Comparison of ENCODE assay signal across 10 cellular contexts in the genomic region with DNA sequence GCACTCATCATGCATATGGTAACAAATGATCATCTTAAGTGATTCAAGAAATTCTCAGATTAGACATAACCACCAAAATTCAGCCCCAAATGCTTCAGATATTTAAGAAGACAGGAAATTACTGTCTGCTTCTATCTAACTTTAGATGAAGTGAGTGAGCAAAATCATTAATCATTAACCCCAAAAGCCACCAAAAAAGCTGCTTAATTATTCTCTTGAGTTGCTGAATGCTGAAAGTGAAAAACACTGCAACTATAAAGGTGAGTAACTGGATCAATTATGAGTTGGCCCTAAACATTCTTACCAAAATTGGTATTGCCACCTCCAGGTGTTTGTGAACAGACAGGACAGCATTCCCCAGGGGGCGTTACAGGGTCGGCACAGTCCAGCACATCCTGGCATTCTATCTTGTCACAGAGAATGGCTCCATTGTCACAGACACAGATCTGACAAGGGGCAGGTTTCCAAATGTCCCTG.
DNase-seq lines count a peak whose midpoint lies in the region; ATAC-seq, FAIRE-seq and TF ChIP-seq lines count a peak whose summit lies in the region.
"Had no signal": no experiment of that assay in that cellular context is flagged by ENCODE, and none has a peak within 500 bp of the region (broad histone marks: within the 10 kb centered on the region; RNA-seq: fewer than 3 reads in every experiment).

No MANE protein-coding gene starts in this region.

- no peaks in the 10 kb centered on the region for H3K79me2 ChIP-seq in H1 (ENCODE audit: control insufficient read depth in 1 of 2, insufficient read depth in 2 of 2, low read length in 2 of 2)

- TF ChIP-seq EP300 in H1 (IDR thresholded peaks at IDR 0.05; ENCODE audit: borderline replicate concordance in 1 of 2, low read depth in 2 of 2, low read length in 2 of 2): no peak

- H4K8ac ChIP-seq in H1 (ENCODE audit: extremely low read depth, insufficient read depth, low read length): no peak overlapping the region

- no peaks in the 10 kb centered on the region for H4K20me1 ChIP-seq in H1 (replicated peaks in 1 of 2; ENCODE audit: control insufficient read depth in 1 of 2, insufficient read depth in 2 of 2, low read length in 2 of 2)
- H4K20me1 ChIP-seq: BLaER1 had no signal

- H3K36me3 ChIP-seq in GM06990 (ENCODE audit: control insufficient read depth, insufficient read depth, low read length) (no peaks in the 10 kb centered on the region), H1 (ENCODE audit: control insufficient read depth in 2 of 4, insufficient read depth in 4 of 4, low read length in 3 of 4) (no peaks in the 10 kb centered on the region)
- H3K36me3 ChIP-seq: BLaER1 had no signal

- H3K4me3 Mint-ChIP-seq in activated CD4-positive, alpha-beta T cell treated with anti-CD3 and anti-CD28 coated beads, Interleukin-2, amount 10 ng/mL, durations not matched to agents 7 days and 5 days: no peak overlapping the region

- H3K14ac ChIP-seq in H1 (ENCODE audit: insufficient read length): no peak overlapping the region

- H3K56ac ChIP-seq in H1 (replicated peaks; ENCODE audit: insufficient read length, low read depth, low read length): no peak overlapping the region

- no peak overlapping the region for H3K27ac Mint-ChIP-seq in activated CD4-positive, alpha-beta T cell treated with anti-CD3 and anti-CD28 coated beads, Interleukin-2, amount 10 ng/mL, durations not matched to agents 7 days and 5 days

- no peak overlapping the region for H3K4ac ChIP-seq in H1 (replicated peaks; ENCODE audit: insufficient read length, low read depth, low read length)

- CTCF ChIA-PET in H1 (lab: Charles Lee; ENCODE audit: partially characterized antibody): no interaction called here
- CTCF ChIA-PET in activated CD4-positive, alpha-beta T cell treated with anti-CD3 and anti-CD28 coated beads, Interleukin-2, amount 10 ng/mL, durations not matched to agents 7 days and 5 days (lab: Charles Lee): no interaction called here

- 88% methylated on average over 2 of the region's 2 CpGs; no CpG with 5 or more reads in 1 of the 2 experiments for WGBS in H1 (ENCODE audit: extremely low coverage in 1 of 2, insufficient coverage in 1 of 2, insufficient read length in 1 of 2, insufficient replicate concordance in 2 of 2, low coverage in 1 of 2, low lambda C conversion rate in 2 of 2, missing lambda C conversion rate in 1 of 2), 2 experiments

- TF ChIP-seq POLR2A in H1 (IDR thresholded peaks at IDR 0.05; ENCODE audit: control extremely low read depth in 1 of 2, low read depth in 2 of 2, low read length in 2 of 2): no peak

- no peak overlapping the region for H2BK120ac ChIP-seq in H1 (replicated peaks; ENCODE audit: low read depth, low read length)

- no peaks in the 10 kb centered on the region for H3K23me2 ChIP-seq in H1 (ENCODE audit: low read depth, low read length)

- no peaks in the 10 kb centered on the region for H3K79me1 ChIP-seq in H1 (ENCODE audit: low read depth, low read length)

- H3K36me3 Mint-ChIP-seq in activated CD4-positive, alpha-beta T cell treated with anti-CD3 and anti-CD28 coated beads, Interleukin-2, amount 10 ng/mL, durations not matched to agents 7 days and 5 days (ENCODE audit: low read depth): no peaks in the 10 kb centered on the region

- TF ChIP-seq CTCF in GM06990 (IDR thresholded peaks at IDR 0.05; ENCODE audit: insufficient read depth, low read length, poor library complexity, severe bottlenecking) (no peak), H1 (IDR thresholded peaks at IDR 0.05; ENCODE audit: control extremely low read depth in 1 of 3, insufficient read depth in 1 of 3, low read depth in 1 of 3, low read length in 3 of 3) (no peak)

- H2BK15ac ChIP-seq in H1 (ENCODE audit: low read length): no peak overlapping the region

- H3K9ac ChIP-seq in H1 (replicated peaks in 1 of 4; ENCODE audit: extremely low read depth in 1 of 4, low read depth in 3 of 4, low read length in 3 of 4): no peak overlapping the region
- H3K9ac ChIP-seq: BLaER1 had no signal

- H3K4me3 ChIP-seq in GM06990 (replicated peaks; ENCODE audit: low read depth, low read length): no peak overlapping the region
- H3K4me3 ChIP-seq in H1 (ENCODE audit: extremely low read depth in 1 of 4, insufficient read depth in 2 of 4, low read depth in 3 of 4, low read length in 4 of 4): no peak overlapping the region
- H3K4me3 ChIP-seq: BLaER1 had no signal

- H3K4me1 ChIP-seq in H1 (replicated peaks in 1 of 4; ENCODE audit: control insufficient read depth in 3 of 4, insufficient read depth in 4 of 4, low read length in 3 of 4): no peaks in the 10 kb centered on the region
- H3K4me1 ChIP-seq: BLaER1 had no signal

- no peak overlapping the region for H2BK5ac ChIP-seq in H1 (ENCODE audit: low read depth, low read length)

- no peak overlapping the region for H2AK5ac ChIP-seq in H1 (ENCODE audit: low read depth, low read length)

- no peaks in the 10 kb centered on the region for H3K4me1 Mint-ChIP-seq in activated CD4-positive, alpha-beta T cell treated with anti-CD3 and anti-CD28 coated beads, Interleukin-2, amount 10 ng/mL, durations not matched to agents 7 days and 5 days

- no peak overlapping the region for H4K91ac ChIP-seq in H1 (replicated peaks; ENCODE audit: insufficient read length, low read length)

- POLR2A ChIA-PET in H1 (lab: Charles Lee; ENCODE audit: partially characterized antibody): no interaction called here
- POLR2A ChIA-PET in activated CD4-positive, alpha-beta T cell treated with anti-CD3 and anti-CD28 coated beads, Interleukin-2, amount 10 ng/mL, durations not matched to agents 7 days and 5 days (lab: Charles Lee): no interaction called here

- no peak overlapping the region for H3K23ac ChIP-seq in H1 (ENCODE audit: insufficient read length)

- no peak overlapping the region for H4K5ac ChIP-seq in H1 (ENCODE audit: insufficient read length, low read depth, low read length)

- ATAC-seq in GM21423 (IDR thresholded peaks at IDR 0.05; ENCODE audit: unreplicated experiment) (peak; percentile 93), HG03066 (IDR thresholded peaks at IDR 0.05; ENCODE audit: low read depth, unreplicated experiment) (peak; percentile 87)

- no peak overlapping the region for H3K27ac ChIP-seq in H1 (ENCODE audit: low read depth, low read length)
- H3K27ac ChIP-seq: BLaER1 had no signal

- peak; percentile 6 to 16; a peak in 1 of 4 replicates for TF ChIP-seq RAD21 in H1 (IDR thresholded peaks at IDR 0.05 in 1 of 2, conservative IDR thresholded peaks at IDR 0.05 in 1 of 2; ENCODE audit: low read depth in 2 of 2, low read length in 2 of 2)

- H3K27me3 Mint-ChIP-seq in activated CD4-positive, alpha-beta T cell treated with anti-CD3 and anti-CD28 coated beads, Interleukin-2, amount 10 ng/mL, durations not matched to agents 7 days and 5 days: peaks cover 3% of the 10 kb centered on the region

- H3K18ac ChIP-seq in H1 (ENCODE audit: extremely low read depth, low read length): no peak overlapping the region

- H2BK20ac ChIP-seq in H1 (ENCODE audit: low read length): no peak overlapping the region

- H3K27me3 ChIP-seq in GM06990 (replicated peaks; ENCODE audit: control insufficient read depth, insufficient read depth, low read length) (no peaks in the 10 kb centered on the region), H1 (replicated peaks in 1 of 4; ENCODE audit: control insufficient read depth in 3 of 4, extremely low read depth in 1 of 4, insufficient read depth in 3 of 4, low read length in 3 of 4) (no peaks in the 10 kb centered on the region)
- H3K27me3 ChIP-seq: BLaER1 had no signal

- no peak for FAIRE-seq in H1 (lab: Jason Lieb, UNC)

- no peak overlapping the region for H2BK12ac ChIP-seq in H1 (ENCODE audit: low read depth, low read length)

- DNase-seq in GM06990 (ENCODE audit: extremely low read depth, insufficient read length) (peak; percentile 9), H1 (ENCODE audit: low read depth in 1 of 2, low spot score in 2 of 2) (no peak), middle frontal gyrus (ENCODE audit: extremely low spot score, low spot score) (no peak), NCI-H748 (lab: John Stamatoyannopoulos, UW; ENCODE audit: unreplicated experiment) (no peak)
- DNase-seq in activated CD8-positive, alpha-beta memory T cell treated with anti-CD3 and anti-CD28 coated beads for 24 hours: no peak
- DNase-seq in activated CD4-positive, alpha-beta T cell treated with anti-CD3 and anti-CD28 coated beads, Interleukin-2, amount 10 ng/mL, durations not matched to agents 7 days and 5 days: no peak
- DNase-seq: NCI-H1417 had no signal

- no peaks in the 10 kb centered on the region for H3K9me3 ChIP-seq in H1 (ENCODE audit: insufficient read depth in 2 of 2, low read depth in 1 of 2, low read length in 1 of 2)
- H3K9me3 ChIP-seq: BLaER1 had no signal

- H3K9me3 Mint-ChIP-seq in activated CD4-positive, alpha-beta T cell treated with anti-CD3 and anti-CD28 coated beads, Interleukin-2, amount 10 ng/mL, durations not matched to agents 7 days and 5 days: no peaks in the 10 kb centered on the region

- no peak overlapping the region for H3K4me2 ChIP-seq in H1 (ENCODE audit: insufficient read depth in 1 of 2, low read depth in 2 of 2, low read length in 2 of 2)
- H3K4me2 ChIP-seq: BLaER1 had no signal

- no peak overlapping the region for H2AFZ ChIP-seq in H1 (ENCODE audit: low read length)

TF ChIP-seq in H1, 55 proteins besides CTCF, POLR2A, EP300 and RAD21 (continues in another document):
- TF ChIP-seq CEBPB (IDR thresholded peaks at IDR 0.05; ENCODE audit: low read depth, low read length) (no peak), EZH2 (IDR thresholded peaks at IDR 0.05; ENCODE audit: low read depth, low read length, severe bottlenecking) (no peak), TCF12 (IDR thresholded peaks at IDR 0.05; ENCODE audit: low read depth, low read length) (no peak)
